Comparison of ENCODE assay signal across 10 cellular contexts in the genomic region with DNA sequence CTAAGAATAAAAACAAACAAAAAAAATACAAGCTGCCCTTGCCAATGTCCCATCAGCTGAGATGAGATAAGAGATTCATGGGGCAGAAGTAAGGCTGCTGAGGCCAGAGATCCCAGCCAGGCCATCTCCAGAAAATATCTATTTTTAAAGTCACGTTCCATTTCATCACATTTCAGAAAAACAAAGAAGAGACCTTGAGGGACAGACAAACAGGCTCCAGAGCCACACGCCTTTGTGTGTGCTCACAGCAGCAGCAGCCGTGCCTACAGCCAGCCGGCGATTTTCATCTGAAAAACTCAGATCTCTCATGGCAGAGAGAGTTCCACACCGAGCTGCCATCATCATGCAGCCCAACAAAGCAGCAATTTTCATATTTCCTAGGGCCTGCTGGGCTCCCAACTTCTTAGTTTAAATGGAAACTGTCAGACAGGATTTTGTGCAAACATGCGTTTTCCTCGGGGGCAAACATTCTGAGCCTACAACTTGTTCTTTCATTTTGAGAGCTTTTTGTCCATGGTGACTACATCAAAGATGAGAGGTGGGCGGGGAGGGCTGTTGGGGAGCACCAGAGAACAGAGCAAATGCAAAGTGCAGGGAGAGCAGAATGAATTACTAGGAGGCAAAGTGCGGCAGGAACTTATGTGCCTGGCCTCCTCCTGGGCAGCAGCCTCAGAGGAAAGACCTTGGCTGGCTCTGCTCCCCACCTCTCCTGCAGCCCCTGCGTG. TPM values are rescaled to one million over a fixed set of nuclear protein-coding genes. Genes with fewer than 3 reads are reported as not detected.
DNase-seq lines count a peak whose midpoint lies in the region; ATAC-seq and TF ChIP-seq lines count a peak whose summit lies in the region.
"Had no signal": no experiment of that assay in that cellular context is flagged by ENCODE, and none has a peak within 500 bp of the region (broad histone marks: within the 10 kb centered on the region; RNA-seq: fewer than 3 reads in every experiment).

No MANE protein-coding gene starts in this region.

- peak overlapping the region; percentile 40 for H3K18ac ChIP-seq in trophoblast cell (ENCODE audit: low read length)

- H3K27me3 ChIP-seq in BJ (ENCODE audit: control insufficient read depth, insufficient read depth, low read length) (no peaks in the 10 kb centered on the region), cardiac muscle cell (no peaks in the 10 kb centered on the region), trophoblast cell (ENCODE audit: insufficient read depth, low read length) (no peaks in the 10 kb centered on the region)

- CTCF ChIA-PET in BJ (lab: Yijun Ruan, JAX), result no interaction called here

- H3K4ac ChIP-seq in trophoblast cell (ENCODE audit: low read depth, low read length), result no peak overlapping the region

- peaks cover 1% of the 10 kb centered on the region; the same call in 1 of the 2 replicates for H3K36me3 ChIP-seq in BJ (ENCODE audit: control insufficient read depth, insufficient read depth, low read length)
- no peaks in the 10 kb centered on the region for H3K36me3 ChIP-seq in cardiac muscle cell
- H3K36me3 ChIP-seq in trophoblast cell (ENCODE audit: control insufficient read depth in 1 of 2, insufficient read depth in 2 of 2, low read length in 2 of 2), result peaks cover 0 to 2% of the 10 kb centered on the region in 2 experiments

- H3K9me3 ChIP-seq in cardiac muscle cell (ENCODE audit: low read depth), result no peaks in the 10 kb centered on the region
- peaks cover 2% of the 10 kb centered on the region for H3K9me3 ChIP-seq in trophoblast cell (ENCODE audit: insufficient read depth, low read depth, low read length)

- no CpG with 5 or more reads among the region's 11 CpGs for WGBS in trophoblast cell (ENCODE audit: extremely low coverage, insufficient coverage, insufficient read length)

- peak overlapping the region; percentile 79 for H3K14ac ChIP-seq in trophoblast cell (ENCODE audit: low read length)

- peak overlapping the region; percentile 76 for H2BK5ac ChIP-seq in trophoblast cell (ENCODE audit: low read depth, low read length, poor library complexity)

- peak overlapping the region; percentile 98 for H3K27ac ChIP-seq in VCaP
- H3K27ac ChIP-seq in cardiac muscle cell, result peak overlapping the region; percentile 26
- peak overlapping the region; percentile 78 for H3K27ac ChIP-seq in trophoblast cell (ENCODE audit: low read depth, low read length)

- H3K79me2 ChIP-seq in trophoblast cell (ENCODE audit: control insufficient read depth, insufficient read depth, low read length, poor library complexity), result peaks cover 12% of the 10 kb centered on the region

- POLR2A ChIA-PET in BJ (lab: Charles Lee), result no interaction called here

- peak overlapping the region; percentile 24 for H3K4me2 ChIP-seq in trophoblast cell (ENCODE audit: low read length)

- in situ Hi-C loops in KBM-7 (cut with MboI; ENCODE audit: low pct_unique_long_range_greater_than_20kb, low sequenced_read_pairs), result no loop called here

- no peak overlapping the region for H3K9ac ChIP-seq in trophoblast cell (ENCODE audit: low read length)

- no peak overlapping the region for H4K8ac ChIP-seq in trophoblast cell (ENCODE audit: low read depth, low read length)

- peak overlapping the region; percentile 35 for H2BK120ac ChIP-seq in trophoblast cell (ENCODE audit: insufficient read depth, low read length, poor library complexity)

- ATAC-seq in HG03045 (IDR thresholded peaks at IDR 0.05; ENCODE audit: unreplicated experiment), result no peak

- peaks cover 36% of the 10 kb centered on the region for H3K4me1 ChIP-seq in cardiac muscle cell (ENCODE audit: low read depth)
- peaks cover 43 to 54% of the 10 kb centered on the region in 2 experiments for H3K4me1 ChIP-seq in trophoblast cell (ENCODE audit: control insufficient read depth in 1 of 2, insufficient read depth in 2 of 2, low read length in 2 of 2)

- H2AK5ac ChIP-seq in trophoblast cell (ENCODE audit: low read length), result no peak overlapping the region

- no peak overlapping the region for H2AFZ ChIP-seq in trophoblast cell (ENCODE audit: insufficient read depth, low read length, poor library complexity)

- H4K12ac ChIP-seq in trophoblast cell (ENCODE audit: low read depth, low read length), result no peak overlapping the region

- peak overlapping the region; percentile 79 for H4K91ac ChIP-seq in trophoblast cell (ENCODE audit: low read depth, low read length)

- H3K4me3 ChIP-seq in BJ (ENCODE audit: low read depth, low read length), result peak overlapping the region; percentile 6; the same call in 1 of the 2 replicates
- H3K4me3 ChIP-seq in cardiac muscle cell, result no peak overlapping the region
- no peak overlapping the region for H3K4me3 ChIP-seq in trophoblast cell (ENCODE audit: low read depth, low read length)

- DNase-seq in BJ (ENCODE audit: low read depth) (no peak), cardiac muscle cell (ENCODE audit: low read depth in 1 of 2, low spot score in 1 of 2) (peak in 1 of 2 donors; percentile 19), trophoblast cell (peak in 1 of 2 donors; percentile 14), KBM-7 (no peak), MV-4-11 (lab: John Stamatoyannopoulos, UW) (no peak), NCI-H2107 treated with DMSO at 0.1 percent for 48 hours (lab: John Stamatoyannopoulos, UW; ENCODE audit: unreplicated experiment) (no peak)
- DNase-seq: activated CD4-positive, CD25-positive, alpha-beta regulatory T cell; NCI-H446 had no signal

- H3K79me1 ChIP-seq in trophoblast cell (ENCODE audit: low read length), result peaks cover 16% of the 10 kb centered on the region

- peak overlapping the region; percentile 25 for H2BK12ac ChIP-seq in trophoblast cell (ENCODE audit: low read length)

- no peak overlapping the region for H3K23ac ChIP-seq in trophoblast cell (ENCODE audit: low read length)

- no peak for TF ChIP-seq CTCF in BJ (IDR thresholded peaks at IDR 0.05; ENCODE audit: insufficient read depth, low read depth, low read length)
- TF ChIP-seq CTCF in VCaP (conservative IDR thresholded peaks at IDR 0.05), result no peak
- TF ChIP-seq CTCF in cardiac muscle cell (IDR thresholded peaks at IDR 0.05; ENCODE audit: low read depth, low read length), result no peak

RNA-seq across cellular contexts. Expression of gene DLG5, which starts 38.8 kb away (rescaled TPM):
- polyA plus RNA-seq in BJ (2011; rRNA removed), result 13.4 and 21.9 TPM in 2 replicates
- 18.9 and 32.9 TPM in 2 replicates for polyA minus RNA-seq in BJ (2011; rRNA and poly(A)+ RNA removed)
- total RNA-seq in cardiac muscle cell, result 45.7 and 64.4 TPM in 2 replicates
- 20.3 and 24.7 TPM in 2 replicates for polyA plus RNA-seq in cardiac muscle cell
- 82.9 and 86.6 TPM in 2 replicates for polyA plus RNA-seq in trophoblast cell (2013)

Comparison
In these comparisons a context has a peak if more than half of its experiments do, and no peak if none do; other contexts are left out.
1. H3K27ac ChIP-seq: peak in every context shown above with its lines; median percentile 98 in VCaP; 78 in trophoblast cell; 26 in cardiac muscle cell.